Comparison of ENCODE assay signal across 24 cellular contexts in the genomic region with DNA sequence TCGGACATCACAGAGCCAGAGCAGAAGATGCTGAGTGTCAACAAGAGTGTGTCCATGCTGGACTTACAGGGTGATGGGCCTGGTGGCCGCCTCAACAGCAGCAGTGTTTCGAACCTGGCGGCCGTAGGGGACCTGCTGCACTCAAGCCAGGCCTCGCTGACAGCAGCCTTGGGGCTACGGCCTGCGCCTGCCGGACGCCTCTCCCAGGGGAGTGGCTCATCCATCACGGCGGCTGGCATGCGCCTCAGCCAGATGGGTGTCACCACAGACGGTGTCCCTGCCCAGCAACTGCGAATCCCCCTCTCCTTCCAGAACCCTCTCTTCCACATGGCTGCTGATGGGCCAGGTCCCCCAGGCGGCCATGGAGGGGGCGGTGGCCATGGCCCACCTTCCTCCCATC.
"Had no signal": no experiment of that assay in that cellular context is flagged by ENCODE, and none has a peak within 500 bp of the region (broad histone marks: within the 10 kb centered on the region; RNA-seq: fewer than 3 reads in every experiment).

No MANE protein-coding gene starts in this region.

- H3K4me3 Mint-ChIP-seq: activated CD8-positive, alpha-beta T cell treated with anti-CD3 and anti-CD28 coated beads for 36 hours; activated naive CD8-positive, alpha-beta T cell; activated T-helper 1 cell treated with anti-CD3 and anti-CD28 coated beads, Interleukin-12 subunit alpha, Interleukin-12 subunit beta, Interleukin-2, Interleukin-4 antibody, amounts not matched to agents 30 ng/mL and 10 ng/mL and 1 ng/mL, durations not matched to agents 14 hours and 24 hours and 36 hours had no signal

- H3K27ac Mint-ChIP-seq: activated CD8-positive, alpha-beta T cell treated with anti-CD3 and anti-CD28 coated beads for 36 hours; activated naive CD8-positive, alpha-beta T cell; activated T-helper 1 cell treated with anti-CD3 and anti-CD28 coated beads, Interleukin-12 subunit alpha, Interleukin-12 subunit beta, Interleukin-2, Interleukin-4 antibody, amounts not matched to agents 30 ng/mL and 10 ng/mL and 1 ng/mL, durations not matched to agents 14 hours and 24 hours and 36 hours had no signal

- H3K9me3 ChIP-seq: adrenal gland, SJSA1 had no signal

- DNase-seq: activated CD4-positive, alpha-beta T cell treated with anti-CD3 and anti-CD28 coated beads for 4 hours; activated CD8-positive, alpha-beta memory T cell treated with anti-CD3 and anti-CD28 coated beads, Interleukin-2, amount 50 U/mL, for 4 hours; activated CD8-positive, alpha-beta T cell treated with anti-CD3 and anti-CD28 coated beads for 36 hours; activated effector memory CD4-positive, alpha-beta T cell treated with Interleukin-2 at 50 U/mL for 16 hours; activated naive CD4-positive, alpha-beta T cell; anterior cingulate cortex; KG1; NCI-H1092; NCI-H1436; NCI-H1694 treated with DMSO at 0.1 percent for 48 hours; NCI-H2029 treated with DMSO at 0.1 percent for 48 hours; NCI-H345; NCI-H510A; NCI-H69; NK-92 treated with Interleukin-12 subunit alpha and Interleukin-12 subunit beta, amount 100 ng/mL, for 24 hours; OCI-M1; Right ventricle myocardium superior; WERI-Rb-1 had no signal

- H3K4me1 ChIP-seq: adrenal gland, SJSA1 had no signal

- H3K27me3 Mint-ChIP-seq: activated CD8-positive, alpha-beta T cell treated with anti-CD3 and anti-CD28 coated beads for 36 hours; activated naive CD8-positive, alpha-beta T cell had no signal

- ATAC-seq: activated CD8-positive, alpha-beta T cell treated with anti-CD3 and anti-CD28 coated beads for 36 hours; Panc1 had no signal

- H3K9me3 Mint-ChIP-seq: activated CD8-positive, alpha-beta T cell treated with anti-CD3 and anti-CD28 coated beads for 36 hours; activated T-helper 1 cell treated with anti-CD3 and anti-CD28 coated beads, Interleukin-12 subunit alpha, Interleukin-12 subunit beta, Interleukin-2, Interleukin-4 antibody, amounts not matched to agents 30 ng/mL and 10 ng/mL and 1 ng/mL, durations not matched to agents 14 hours and 24 hours and 36 hours had no signal

- H3K27me3 ChIP-seq: adrenal gland, SJSA1 had no signal

- H3K27ac ChIP-seq: adrenal gland, RWPE1, SJSA1, WERI-Rb-1 had no signal

- H3K4me3 ChIP-seq: adrenal gland, SJSA1 had no signal
